In the genomic region with DNA sequence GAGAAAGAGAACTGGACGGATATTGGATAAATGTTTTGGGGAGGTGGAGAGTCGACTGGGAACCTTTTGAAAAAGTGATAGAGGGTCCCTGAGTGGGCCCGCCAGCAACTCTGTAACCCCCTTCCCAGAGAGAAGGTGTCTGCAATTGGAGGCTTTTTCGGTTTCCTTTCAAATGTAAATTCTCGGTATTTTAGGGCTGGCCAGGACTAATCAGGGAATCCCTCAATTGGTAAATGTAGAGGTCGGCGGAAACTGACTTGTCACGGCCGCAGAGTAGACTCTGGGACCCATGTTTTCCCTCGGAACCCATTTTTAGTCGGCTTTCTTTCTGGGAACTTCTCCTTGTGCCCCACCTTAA, we compare ENCODE assay signal across 8 cellular contexts.
A peak's percentile ranks its signal among the peaks of the same experiment; 100 is the strongest.
DNase-seq lines count a peak whose midpoint lies in the region; ATAC-seq and TF ChIP-seq lines count a peak whose summit lies in the region.

No MANE protein-coding gene starts in this region.

- peak overlapping the region; percentile 90 for H3K27ac Mint-ChIP-seq in activated naive CD4-positive, alpha-beta T cell treated with anti-CD3 and anti-CD28 coated beads, Interleukin-2, amount 10 ng/mL, durations not matched to agents 7 days and 5 days
- H3K27ac Mint-ChIP-seq in stimulated activated effector memory CD8-positive, alpha-beta T cell treated with anti-CD3 and anti-CD28 coated beads, Interleukin-12 subunit alpha, Interleukin-12 subunit beta, amount 100 ng/mL, for 72 hours = peak overlapping the region; percentile 92

- no CpG with 5 or more reads among the region's 11 CpGs for WGBS in iPS DF 6.9 (ENCODE audit: insufficient coverage, insufficient read length)

- H3K27ac ChIP-seq in iPS DF 6.9 (ENCODE audit: low read length) = no peak overlapping the region

- no peak for TF ChIP-seq CTCF in WI38 (IDR thresholded peaks at IDR 0.05; ENCODE audit: low read depth, low read length)

- H3K9me3 Mint-ChIP-seq in activated naive CD4-positive, alpha-beta T cell treated with anti-CD3 and anti-CD28 coated beads, Interleukin-2, amount 10 ng/mL, durations not matched to agents 7 days and 5 days = peaks cover 1% of the 10 kb centered on the region
- H3K9me3 Mint-ChIP-seq in stimulated activated effector memory CD8-positive, alpha-beta T cell treated with anti-CD3 and anti-CD28 coated beads, Interleukin-12 subunit alpha, Interleukin-12 subunit beta, amount 100 ng/mL, for 72 hours = no peaks in the 10 kb centered on the region

- no peaks in the 10 kb centered on the region for H3K27me3 ChIP-seq in iPS DF 6.9 (ENCODE audit: control insufficient read depth, insufficient read depth, low read length)

- no peaks in the 10 kb centered on the region for H3K27me3 Mint-ChIP-seq in activated naive CD4-positive, alpha-beta T cell treated with anti-CD3 and anti-CD28 coated beads, Interleukin-2, amount 10 ng/mL, durations not matched to agents 7 days and 5 days

- no peaks in the 10 kb centered on the region for H3K9me3 ChIP-seq in iPS DF 6.9 (ENCODE audit: control insufficient read depth, insufficient read depth, low read length)

- no peaks in the 10 kb centered on the region for H3K4me1 ChIP-seq in iPS DF 6.9 (ENCODE audit: control insufficient read depth, insufficient read depth, low read length)

- peak; percentile 26 for DNase-seq in activated naive CD4-positive, alpha-beta T cell treated with anti-CD3 and anti-CD28 coated beads, Interleukin-2, amount 10 ng/mL, durations not matched to agents 7 days and 5 days
- no peak for DNase-seq in activated naive CD4-positive, alpha-beta T cell treated with Interleukin-2 at 50 U/mL for 16 hours
- DNase-seq in iPS DF 6.9 (ENCODE audit: low read depth, low spot score) (no peak), GM19238 (ENCODE audit: insufficient read length, low spot score) (no peak)
- no peak for DNase-seq in stimulated activated effector memory CD8-positive, alpha-beta T cell treated with anti-CD3 and anti-CD28 coated beads, Interleukin-12 subunit alpha, Interleukin-12 subunit beta, amount 100 ng/mL, for 72 hours (ENCODE audit: low spot score in 2 of 2)
- DNase-seq in stimulated activated naive CD4-positive, alpha-beta T cell treated with Interleukin-2 at 50 U/mL for 16 hours (lab: John Stamatoyannopoulos, UW) = no peak

- ATAC-seq in stimulated activated effector memory CD8-positive, alpha-beta T cell treated with anti-CD3 and anti-CD28 coated beads, Interleukin-12 subunit alpha, Interleukin-12 subunit beta, amount 100 ng/mL, for 72 hours = no peak
- ATAC-seq in GM21619 (IDR thresholded peaks at IDR 0.05; ENCODE audit: unreplicated experiment) = no peak

- CTCF ChIA-PET in activated naive CD4-positive, alpha-beta T cell treated with anti-CD3 and anti-CD28 coated beads, Interleukin-2, amount 10 ng/mL, durations not matched to agents 7 days and 5 days (lab: Charles Lee) = interaction anchor here (0.9 to 1.5 kb wide), 2 partner anchors 22 to 74 kb away, joined by 3 to 4 read pairs; partner anchors contain the start of genes CENPH and SLC30A5

- H3K4me3 ChIP-seq in WI38 (ENCODE audit: low read depth, low read length) (peak overlapping the region; percentile 90), iPS DF 6.9 (ENCODE audit: low read length) (peak overlapping the region; percentile 73)

- H3K4me3 Mint-ChIP-seq in activated naive CD4-positive, alpha-beta T cell treated with anti-CD3 and anti-CD28 coated beads, Interleukin-2, amount 10 ng/mL, durations not matched to agents 7 days and 5 days = peak overlapping the region; percentile 94
- peak overlapping the region; percentile 90 for H3K4me3 Mint-ChIP-seq in stimulated activated effector memory CD8-positive, alpha-beta T cell treated with anti-CD3 and anti-CD28 coated beads, Interleukin-12 subunit alpha, Interleukin-12 subunit beta, amount 100 ng/mL, for 72 hours

- peaks cover 49% of the 10 kb centered on the region for H3K4me1 Mint-ChIP-seq in activated naive CD4-positive, alpha-beta T cell treated with anti-CD3 and anti-CD28 coated beads, Interleukin-2, amount 10 ng/mL, durations not matched to agents 7 days and 5 days
- peaks cover 17% of the 10 kb centered on the region for H3K4me1 Mint-ChIP-seq in stimulated activated effector memory CD8-positive, alpha-beta T cell treated with anti-CD3 and anti-CD28 coated beads, Interleukin-12 subunit alpha, Interleukin-12 subunit beta, amount 100 ng/mL, for 72 hours

- H3K36me3 Mint-ChIP-seq in activated naive CD4-positive, alpha-beta T cell treated with anti-CD3 and anti-CD28 coated beads, Interleukin-2, amount 10 ng/mL, durations not matched to agents 7 days and 5 days = peaks cover 44% of the 10 kb centered on the region
- peaks cover 61% of the 10 kb centered on the region for H3K36me3 Mint-ChIP-seq in stimulated activated effector memory CD8-positive, alpha-beta T cell treated with anti-CD3 and anti-CD28 coated beads, Interleukin-12 subunit alpha, Interleukin-12 subunit beta, amount 100 ng/mL, for 72 hours

- peaks cover 21% of the 10 kb centered on the region; the same call in 1 of the 2 replicates for H3K36me3 ChIP-seq in iPS DF 6.9 (ENCODE audit: control insufficient read depth, insufficient read depth, low read length)
